In the genomic region with DNA sequence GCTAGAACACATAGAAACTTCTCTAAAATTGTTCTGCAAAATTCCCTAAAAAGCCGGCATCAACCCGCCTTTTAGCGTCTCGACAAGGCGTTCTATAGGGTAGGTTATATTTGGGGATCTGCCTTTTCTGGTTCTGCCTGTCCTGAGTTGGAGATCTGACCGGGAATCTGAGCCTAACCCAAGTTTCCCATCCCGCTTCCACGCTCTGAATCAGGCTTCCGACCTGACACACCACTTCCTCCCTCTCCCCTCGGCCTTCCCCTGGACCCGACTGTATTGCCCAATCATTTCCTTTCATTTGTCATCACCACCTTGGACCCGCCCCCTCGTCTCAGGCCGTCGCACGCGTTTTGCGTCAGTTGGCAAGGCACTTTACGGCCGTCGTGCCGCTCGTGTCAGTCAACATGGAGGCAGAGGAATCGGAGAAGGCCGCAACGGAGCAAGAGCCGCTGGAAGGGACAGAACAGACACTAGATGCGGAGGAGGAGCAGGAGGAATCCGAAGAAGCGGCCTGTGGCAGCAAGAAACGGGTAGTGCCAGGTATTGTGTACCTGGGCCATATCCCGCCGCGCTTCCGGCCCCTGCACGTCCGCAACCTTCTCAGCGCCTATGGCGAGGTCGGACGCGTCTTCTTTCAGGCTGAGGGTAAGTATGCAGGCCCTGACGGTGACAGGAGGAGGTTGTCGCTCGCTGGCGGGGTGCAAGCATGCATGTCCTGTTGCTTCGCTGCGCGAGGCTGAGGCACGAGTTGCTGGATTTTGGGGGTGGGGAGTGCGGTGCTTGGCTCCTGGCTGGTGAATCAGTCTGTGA, we compare ENCODE assay signal across 9 cellular contexts. TPM values are rescaled to one million over a fixed set of nuclear protein-coding genes. Genes with fewer than 3 reads are reported as not detected.
DNase-seq lines count a peak whose midpoint lies in the region; ATAC-seq, FAIRE-seq and TF ChIP-seq lines count a peak whose summit lies in the region.
"Had no signal": no experiment of that assay in that cellular context is flagged by ENCODE, and none has a peak within 500 bp of the region (broad histone marks: within the 10 kb centered on the region; RNA-seq: fewer than 3 reads in every experiment).

Gene ABT1, plus strand, starts transcription at position 375 of the 810 bp plus-strand sequence. Its CDS starts 30 bp downstream, at position 405.

- no peaks in the 10 kb centered on the region for H3K9me1 ChIP-seq in keratinocyte (ENCODE audit: control insufficient read depth, extremely low read depth, insufficient read depth, low read length)

- TF ChIP-seq CTCF in chondrocyte (IDR thresholded peaks at IDR 0.05) (no peak), keratinocyte (optimal IDR thresholded peaks at IDR 0.05 in 1 of 3, IDR thresholded peaks at IDR 0.05 in 1 of 3, conservative IDR thresholded peaks at IDR 0.05 in 1 of 3; ENCODE audit: extremely low read depth in 1 of 3, insufficient read depth in 2 of 3, low read length in 3 of 3) (no peak)

- H3K27ac Mint-ChIP-seq in chondrocyte (ENCODE audit: unreplicated experiment) = no peak within 1 kb of the TSS
- H3K27ac Mint-ChIP-seq: activated naive CD8-positive, alpha-beta T cell had no signal

- H3K4me3 Mint-ChIP-seq in chondrocyte (ENCODE audit: unreplicated experiment) = no peak within 1 kb of the TSS
- H3K4me3 Mint-ChIP-seq: activated naive CD8-positive, alpha-beta T cell had no signal

- H3K9ac ChIP-seq in keratinocyte (ENCODE audit: control insufficient read depth, extremely low read depth, insufficient read depth, low read length) = peak within 1 kb of the TSS; percentile 98

- H2AFZ ChIP-seq in keratinocyte (ENCODE audit: control insufficient read depth, low read length) = peak within 1 kb of the TSS; percentile 87

- H3K27ac ChIP-seq in keratinocyte (ENCODE audit: control insufficient read depth, insufficient read depth, low read length) = peak within 1 kb of the TSS; percentile 85

- peak; percentile 77 for ATAC-seq in HG03432 (IDR thresholded peaks at IDR 0.05; ENCODE audit: unreplicated experiment)

- H3K4me1 Mint-ChIP-seq in chondrocyte (ENCODE audit: low read depth) = peaks cover 20% of the 10 kb centered on the region

- peak within 1 kb of the TSS; percentile 93 to 98 (median 96) for H3K4me3 ChIP-seq in keratinocyte (ENCODE audit: control insufficient read depth in 2 of 3, extremely low read depth in 1 of 3, insufficient read depth in 2 of 3, low read depth in 1 of 3, low read length in 3 of 3)

- H3K79me2 ChIP-seq in keratinocyte (ENCODE audit: control insufficient read depth, insufficient read depth, low read length) = peaks cover 20% of the 10 kb centered on the region

- peaks cover 22% of the 10 kb centered on the region for H3K27me3 Mint-ChIP-seq in chondrocyte (ENCODE audit: low read depth)

- DNase-seq in AML-193 (lab: John Stamatoyannopoulos, UW) (peak; percentile 98), NCI-H510A (lab: John Stamatoyannopoulos, UW) (peak; percentile 96), chondrocyte (ENCODE audit: low spot score) (peak; percentile 97), keratinocyte (ENCODE audit: low read depth, low spot score) (peak; percentile 86)
- DNase-seq in activated CD4-positive, alpha-beta T cell treated with anti-CD3 and anti-CD28 coated beads for 1 hour = peak; percentile 94
- DNase-seq in stimulated activated CD4-positive, alpha-beta T cell treated with anti-CD3 and anti-CD28 coated beads, Interleukin-15, amount 100 ng/mL, for 1 hour (ENCODE audit: low read depth in 1 of 2, low spot score in 1 of 2) = peak; percentile 93

- peak within 1 kb of the TSS; percentile 91 for H3K4me2 ChIP-seq in keratinocyte (ENCODE audit: control insufficient read depth, extremely low read depth, insufficient read depth, low read depth, low read length)

- FAIRE-seq in keratinocyte (lab: Jason Lieb, UNC) = peak; percentile 97

- dilution Hi-C loops in keratinocyte (cut with MboI; ENCODE audit: extremely low pct_ligation_motif_present, low sequenced_read_pairs) = no loop called here

- peaks cover 22% of the 10 kb centered on the region for H3K4me1 ChIP-seq in keratinocyte (ENCODE audit: control insufficient read depth, extremely low read depth, insufficient read depth, low read length)

- peaks cover 10% of the 10 kb centered on the region for H3K36me3 Mint-ChIP-seq in chondrocyte (ENCODE audit: low read depth)

- no peaks in the 10 kb centered on the region for H3K27me3 ChIP-seq in keratinocyte (ENCODE audit: control insufficient read depth, extremely low read depth, insufficient read depth, low read length)

- H3K36me3 ChIP-seq in keratinocyte (ENCODE audit: control insufficient read depth in 2 of 2, extremely low read depth in 1 of 2, insufficient read depth in 2 of 2, low read length in 2 of 2) = peaks cover 8 to 15% of the 10 kb centered on the region in 2 experiments

- H3K9me3 ChIP-seq in keratinocyte (ENCODE audit: control insufficient read depth, low read depth, low read length) = no peaks in the 10 kb centered on the region

- no peaks in the 10 kb centered on the region for H4K20me1 ChIP-seq in keratinocyte (ENCODE audit: control insufficient read depth, extremely low read depth, insufficient read depth, low read length)

- H3K9me3 Mint-ChIP-seq in chondrocyte (ENCODE audit: low read depth) = no peaks in the 10 kb centered on the region

- TF ChIP-seq POLR2A in GM19193 (IDR thresholded peaks at IDR 0.05; ENCODE audit: extremely low read depth, insufficient read depth, insufficient read length) = peak; percentile 81

RNA-seq across cellular contexts. Expression of gene ABT1, which starts in this region (rescaled TPM):
- total RNA-seq in chondrocyte = 9.7 to 11.4 TPM (median 10.1 TPM) in 3 replicates
- polyA plus RNA-seq in keratinocyte = 16.0 to 21.4 TPM (median 16.8 TPM) in 3 replicates
- 6.1 TPM for polyA plus RNA-seq in keratinocyte (2011; ENCODE audit: low read depth)
- 14.3 and 14.6 TPM in 2 replicates for polyA plus RNA-seq in keratinocyte (2011; cell fraction: cytosol; rRNA removed)
- polyA plus RNA-seq in keratinocyte (2011; cell fraction: nucleus; rRNA removed) = 11.0 and 13.1 TPM in 2 replicates
- polyA plus RNA-seq in keratinocyte (2012; ENCODE audit: low replicate concordance) = 12.8 and 15.0 TPM in 2 replicates
- polyA minus RNA-seq in keratinocyte = 8.2 to 16.3 TPM (median 10.7 TPM) in 3 replicates
- polyA minus RNA-seq in keratinocyte (2011; cell fraction: cytosol; rRNA and poly(A)+ RNA removed) = 17.6 TPM
- polyA minus RNA-seq in keratinocyte (2011; cell fraction: nucleus; rRNA and poly(A)+ RNA removed) = 6.4 and 7.4 TPM in 2 replicates

Comparison
In these comparisons a context has a peak if more than half of its experiments do, and no peak if none do; other contexts are left out.
1. Peak in every context shown above with its lines: DNase-seq, ATAC-seq, H3K4me3 ChIP-seq and H3K27ac ChIP-seq.